In the genomic region with DNA sequence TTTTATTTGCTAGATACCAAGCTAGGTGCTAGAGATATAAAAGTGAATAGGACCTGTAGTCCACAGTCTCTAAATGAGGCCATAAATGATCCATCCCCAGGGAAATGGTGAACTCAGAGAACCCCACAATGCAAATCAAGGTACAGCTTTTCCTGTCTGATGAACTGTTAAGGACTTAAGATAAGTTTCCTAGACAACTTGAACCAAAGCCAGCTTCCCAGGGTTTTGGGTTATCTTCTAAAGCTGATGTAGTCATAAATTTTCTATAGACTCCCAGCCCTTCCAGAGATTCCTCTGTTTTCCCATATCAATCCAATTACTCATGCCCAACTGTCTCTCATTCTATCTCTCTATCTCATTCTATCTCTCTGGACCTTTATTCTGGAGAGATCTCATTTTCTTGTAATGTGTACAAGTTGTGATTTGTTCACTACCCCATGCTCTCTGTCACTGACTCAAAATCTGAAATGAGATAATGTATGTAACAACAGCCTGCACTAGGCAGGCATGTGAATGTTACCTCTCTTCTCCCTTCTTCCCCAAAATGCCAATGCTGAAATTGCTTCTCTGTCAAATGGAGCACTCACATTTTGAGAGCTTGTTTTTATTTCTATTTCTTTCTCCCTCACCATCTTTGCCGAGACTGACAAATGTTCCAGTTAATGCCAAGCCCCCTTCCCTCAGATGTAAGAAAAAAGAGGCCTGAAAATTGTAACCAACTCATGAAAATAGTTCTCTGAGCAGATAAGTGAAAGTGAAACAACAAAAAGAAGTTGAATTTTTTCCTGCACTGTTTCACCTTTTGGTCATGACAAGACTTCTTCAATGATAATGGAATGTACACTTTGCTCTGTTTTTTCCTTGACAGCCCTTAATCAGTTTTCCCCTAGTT, we compare ENCODE assay signal across 9 cellular contexts.
DNase-seq lines count a peak whose midpoint lies in the region; ATAC-seq and TF ChIP-seq lines count a peak whose summit lies in the region.
"Had no signal": no experiment of that assay in that cellular context is flagged by ENCODE, and none has a peak within 500 bp of the region (broad histone marks: within the 10 kb centered on the region; RNA-seq: fewer than 3 reads in every experiment).

No MANE protein-coding gene starts in this region.

- H3K27me3 Mint-ChIP-seq in activated CD4-positive, alpha-beta T cell treated with anti-CD3 and anti-CD28 coated beads, Interleukin-2, amount 10 ng/mL, durations not matched to agents 7 days and 5 days, result peaks cover 2% of the 10 kb centered on the region
- peaks cover 8% of the 10 kb centered on the region for H3K27me3 Mint-ChIP-seq in T-helper 17 cell
- H3K27me3 Mint-ChIP-seq in GM23338 (ENCODE audit: insufficient read depth, low read depth, poor library complexity), result no peaks in the 10 kb centered on the region

- H3F3A ChIP-seq in GM23338 (replicated peaks; ENCODE audit: low read depth), result no peaks in the 10 kb centered on the region

- H3K9me3 ChIP-seq in T-helper 17 cell (ENCODE audit: control insufficient read depth, low read length, poor library complexity, severe bottlenecking) (no peaks in the 10 kb centered on the region), skeletal muscle tissue (ENCODE audit: control insufficient read depth in 3 of 3, low read length in 3 of 3) (no peaks in the 10 kb centered on the region), right atrium auricular region (no peaks in the 10 kb centered on the region)

- no peak overlapping the region for H2AFZ ChIP-seq in GM23338

- CTCF ChIA-PET in activated CD4-positive, alpha-beta T cell treated with anti-CD3 and anti-CD28 coated beads, Interleukin-2, amount 10 ng/mL, durations not matched to agents 7 days and 5 days (lab: Charles Lee), result no interaction called here

- no peaks in the 10 kb centered on the region for H3K27me3 ChIP-seq in skeletal muscle tissue (ENCODE audit: control insufficient read depth in 3 of 3, insufficient read depth in 3 of 3, low read length in 3 of 3)
- no peaks in the 10 kb centered on the region for H3K27me3 ChIP-seq in GM23338 (ENCODE audit: insufficient read depth)
- H3K27me3 ChIP-seq in right atrium auricular region, result no peaks in the 10 kb centered on the region

- H3K4me3 Mint-ChIP-seq in activated CD4-positive, alpha-beta T cell treated with anti-CD3 and anti-CD28 coated beads, Interleukin-2, amount 10 ng/mL, durations not matched to agents 7 days and 5 days, result peak overlapping the region; percentile 54
- H3K4me3 Mint-ChIP-seq in T-helper 17 cell (peak overlapping the region; percentile 7), GM23338 (no peak overlapping the region)

- no peaks in the 10 kb centered on the region for H3K36me3 Mint-ChIP-seq in activated CD4-positive, alpha-beta T cell treated with anti-CD3 and anti-CD28 coated beads, Interleukin-2, amount 10 ng/mL, durations not matched to agents 7 days and 5 days (ENCODE audit: low read depth)
- H3K36me3 Mint-ChIP-seq in T-helper 17 cell (ENCODE audit: low read depth), result no peaks in the 10 kb centered on the region
- H3K36me3 Mint-ChIP-seq in GM23338 (ENCODE audit: low read depth), result no peaks in the 10 kb centered on the region

- H3K36me3 ChIP-seq in skeletal muscle tissue (ENCODE audit: control insufficient read depth in 3 of 3, insufficient read depth in 3 of 3, low read length in 3 of 3), result no peaks in the 10 kb centered on the region
- no peaks in the 10 kb centered on the region for H3K36me3 ChIP-seq in GM23338 (ENCODE audit: insufficient read depth)
- no peaks in the 10 kb centered on the region for H3K36me3 ChIP-seq in right atrium auricular region

- no peaks in the 10 kb centered on the region for H3K9me3 Mint-ChIP-seq in activated CD4-positive, alpha-beta T cell treated with anti-CD3 and anti-CD28 coated beads, Interleukin-2, amount 10 ng/mL, durations not matched to agents 7 days and 5 days
- H3K9me3 Mint-ChIP-seq in GM23338, result no peaks in the 10 kb centered on the region

- POLR2A ChIA-PET in activated CD4-positive, alpha-beta T cell treated with anti-CD3 and anti-CD28 coated beads, Interleukin-2, amount 10 ng/mL, durations not matched to agents 7 days and 5 days (lab: Charles Lee), result no interaction called here

- peak; percentile 51 for ATAC-seq in HG02623 (IDR thresholded peaks at IDR 0.05; ENCODE audit: unreplicated experiment)
- no peak for ATAC-seq in T-helper 17 cell
- no peak for ATAC-seq in GM23338

- peak overlapping the region; percentile 88 for H3K27ac Mint-ChIP-seq in activated CD4-positive, alpha-beta T cell treated with anti-CD3 and anti-CD28 coated beads, Interleukin-2, amount 10 ng/mL, durations not matched to agents 7 days and 5 days
- H3K27ac Mint-ChIP-seq in T-helper 17 cell, result peak overlapping the region; percentile 8
- no peak overlapping the region for H3K27ac Mint-ChIP-seq in GM23338

- H3K79me2 ChIP-seq in GM23338 (replicated peaks; ENCODE audit: insufficient read depth), result no peaks in the 10 kb centered on the region

- H3K4me1 Mint-ChIP-seq in activated CD4-positive, alpha-beta T cell treated with anti-CD3 and anti-CD28 coated beads, Interleukin-2, amount 10 ng/mL, durations not matched to agents 7 days and 5 days, result peaks cover 24% of the 10 kb centered on the region
- H3K4me1 Mint-ChIP-seq in T-helper 17 cell (peaks cover 9% of the 10 kb centered on the region), GM23338 (no peaks in the 10 kb centered on the region)

- DNase-seq in activated CD4-positive, alpha-beta T cell treated with anti-CD3 and anti-CD28 coated beads, Interleukin-2, amount 10 ng/mL, durations not matched to agents 7 days and 5 days, result no peak
- no peak for DNase-seq in activated CD4-positive, alpha-beta T cell treated with anti-CD3 and anti-CD28 coated beads for 4 hours
- DNase-seq in T-helper 17 cell (no peak), NCI-H146 treated with DMSO at 0.1 percent for 48 hours (lab: John Stamatoyannopoulos, UW; ENCODE audit: unreplicated experiment) (no peak), GM23338 (ENCODE audit: low spot score) (no peak), right atrium auricular region (ENCODE audit: low spot score) (no peak)
- DNase-seq: C1 segment of cervical spinal cord had no signal

- H3K4me1 ChIP-seq in skeletal muscle tissue (ENCODE audit: control insufficient read depth in 3 of 3, insufficient read depth in 3 of 3, low read length in 3 of 3), result peaks cover 2 to 12% (median 7%) of the 10 kb centered on the region in 3 donors
- H3K4me1 ChIP-seq in GM23338 (ENCODE audit: insufficient read depth), result no peaks in the 10 kb centered on the region
- peaks cover 0 to 21% of the 10 kb centered on the region in 2 donors for H3K4me1 ChIP-seq in right atrium auricular region

- TF ChIP-seq CTCF in GM23338 (conservative IDR thresholded peaks at IDR 0.05; ENCODE audit: low read depth in 2 of 2) (no peak), right atrium auricular region (IDR thresholded peaks at IDR 0.05) (no peak)

- H3K4me3 ChIP-seq in skeletal muscle tissue (ENCODE audit: low read length in 3 of 3), result peak overlapping the region in 1 of 3 donors; percentile 7
- no peak overlapping the region for H3K4me3 ChIP-seq in GM23338
- no peak overlapping the region for H3K4me3 ChIP-seq in right atrium auricular region

- H3K27ac ChIP-seq in skeletal muscle tissue (ENCODE audit: low read depth, low read length) (peak overlapping the region; percentile 41), GM23338 (ENCODE audit: low read depth) (no peak overlapping the region), right atrium auricular region (peak overlapping the region in 1 of 2 donors; percentile 27)

- H3K9me2 ChIP-seq in GM23338 (ENCODE audit: insufficient read depth), result no peaks in the 10 kb centered on the region

- no peaks in the 10 kb centered on the region for H4K20me1 ChIP-seq in GM23338 (replicated peaks; ENCODE audit: insufficient read depth)

- H3K9ac ChIP-seq in skeletal muscle tissue (ENCODE audit: low read depth in 1 of 3, low read length in 3 of 3), result no peak overlapping the region

- H3K4me2 ChIP-seq in GM23338, result no peak overlapping the region
